In genomic region chr13:100870898-100871297, GRCh38 we compare ENCODE assay signal across 30 cellular contexts.
"Had no signal": no experiment of that assay in that cellular context is flagged by ENCODE, and none has a peak within 500 bp of the region (broad histone marks: within the 10 kb centered on the region; RNA-seq: fewer than 3 reads in every experiment).

No MANE protein-coding gene starts in this region.

- H3K4me2 ChIP-seq: smooth muscle cell had no signal

- H3K36me3 Mint-ChIP-seq: memory B cell, type B pancreatic cell had no signal

- H3K27ac ChIP-seq: coronary artery, esophagus squamous epithelium, prostate gland, right atrium auricular region, suprapubic skin, thyroid gland had no signal

- H3K9me3 ChIP-seq: prostate gland, suprapubic skin, thyroid gland had no signal

- H3K4me3 Mint-ChIP-seq: effector memory CD8-positive, alpha-beta T cell; immature natural killer cell; memory B cell; naive thymus-derived CD4-positive, alpha-beta T cell; nephron; stimulated activated naive CD8-positive, alpha-beta T cell treated with anti-CD3 and anti-CD28 coated beads, Interleukin-15, amount 100 ng/mL, for 72 hours; type B pancreatic cell had no signal

- H3K4me3 ChIP-seq: coronary artery, esophagus squamous epithelium, lung, prostate gland, right atrium auricular region, smooth muscle cell, suprapubic skin, thyroid gland had no signal

- H3K27me3 Mint-ChIP-seq: type B pancreatic cell had no signal

- H3K4me1 Mint-ChIP-seq: immature natural killer cell, memory B cell, nephron had no signal

- H3K36me3 ChIP-seq: esophagus squamous epithelium, prostate gland, right atrium auricular region, suprapubic skin, thyroid gland had no signal

- H3K27me3 ChIP-seq: esophagus squamous epithelium, right atrium auricular region, suprapubic skin, thyroid gland had no signal

- H3K4me1 ChIP-seq: esophagus squamous epithelium, prostate gland, right atrium auricular region, suprapubic skin, thyroid gland had no signal

- DNase-seq: dermis blood vessel endothelial cell; effector memory CD8-positive, alpha-beta T cell; erythroblast; esophagus squamous epithelium; foreskin melanocyte; hypothalamus; immature natural killer cell; islet precursor cell; kidney glomerular epithelial cell; midbrain; naive thymus-derived CD4-positive, alpha-beta T cell; nucleus accumbens; stimulated activated CD4-positive, alpha-beta T cell treated with anti-CD3 and anti-CD28 coated beads, Interleukin-12 subunit alpha, Interleukin-12 subunit beta, amount 100 ng/mL, for 4 hours; stimulated activated CD4-positive, alpha-beta T cell treated with anti-CD3 and anti-CD28 coated beads, Interleukin-1b, Interleukin-23, amount 100 ng/mL, for 48 hours; stimulated activated CD4-positive, alpha-beta T cell treated with anti-CD3 and anti-CD28 coated beads, Interleukin-4, amount 100 ng/mL, for 1 hour; stimulated activated CD8-positive, alpha-beta memory T cell treated with anti-CD3 and anti-CD28 coated beads, Interleukin-4, amount 100 ng/mL, for 48 hours; stimulated activated naive CD4-positive, alpha-beta T cell; stimulated activated naive CD8-positive, alpha-beta T cell treated with anti-CD3 and anti-CD28 coated beads, Interleukin-15, amount 100 ng/mL, for 72 hours; thyroid gland had no signal

- ATAC-seq: effector memory CD8-positive, alpha-beta T cell; left lobe of liver; naive thymus-derived CD4-positive, alpha-beta T cell; sciatic nerve; stimulated activated naive CD8-positive, alpha-beta T cell treated with anti-CD3 and anti-CD28 coated beads, Interleukin-15, amount 100 ng/mL, for 72 hours had no signal

- H3K27ac Mint-ChIP-seq: effector memory CD8-positive, alpha-beta T cell; immature natural killer cell; memory B cell; naive thymus-derived CD4-positive, alpha-beta T cell; nephron; stimulated activated naive CD8-positive, alpha-beta T cell treated with anti-CD3 and anti-CD28 coated beads, Interleukin-15, amount 100 ng/mL, for 72 hours; type B pancreatic cell had no signal
